ENCODE assay signal across 1 cellular context in the genomic region with DNA sequence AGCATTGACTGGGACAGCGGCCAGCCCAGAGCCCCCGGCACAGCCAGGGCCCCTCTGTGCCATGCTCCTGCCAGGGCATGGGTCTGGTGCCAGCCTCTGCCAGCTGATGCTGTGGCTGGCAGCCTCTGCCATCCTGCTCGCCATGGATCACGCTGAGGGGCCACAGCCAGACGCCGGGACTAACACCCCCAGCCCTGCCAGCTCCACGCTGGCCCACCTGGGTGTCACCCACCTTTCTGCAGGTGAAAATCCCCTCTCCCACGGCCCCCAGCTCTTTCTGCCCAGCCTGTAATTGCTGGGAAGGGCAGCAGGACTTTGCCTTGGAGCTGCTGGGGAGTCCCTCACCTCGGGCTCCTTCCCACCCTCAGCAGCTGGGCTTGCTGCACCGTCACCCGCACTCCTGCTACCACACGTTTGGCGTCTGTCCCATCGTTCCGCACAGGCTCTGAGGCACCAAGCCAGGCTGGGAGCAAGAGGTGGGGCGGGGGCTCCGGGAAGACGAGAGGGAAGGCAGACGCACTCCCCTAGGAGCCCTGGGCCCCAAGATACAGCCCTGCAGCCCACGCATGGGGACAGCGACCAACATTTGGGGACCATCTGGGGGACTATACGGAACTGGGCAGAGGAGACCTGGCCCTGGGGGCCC.
TF ChIP-seq lines count a peak whose summit lies in the region.

No MANE protein-coding gene starts in this region.

TF ChIP-seq in HepG2, 621 proteins besides CTCF, POLR2A, EP300 and RAD21:
- TF ChIP-seq JUNB (CRISPR knock-in tag; IDR thresholded peaks at IDR 0.05; ENCODE audit: borderline replicate concordance): no peak
- peak; percentile 99 for TF ChIP-seq HNRNPL (IDR thresholded peaks at IDR 0.05; ENCODE audit: low read depth, low read length)
- TF ChIP-seq, protein P1, sequence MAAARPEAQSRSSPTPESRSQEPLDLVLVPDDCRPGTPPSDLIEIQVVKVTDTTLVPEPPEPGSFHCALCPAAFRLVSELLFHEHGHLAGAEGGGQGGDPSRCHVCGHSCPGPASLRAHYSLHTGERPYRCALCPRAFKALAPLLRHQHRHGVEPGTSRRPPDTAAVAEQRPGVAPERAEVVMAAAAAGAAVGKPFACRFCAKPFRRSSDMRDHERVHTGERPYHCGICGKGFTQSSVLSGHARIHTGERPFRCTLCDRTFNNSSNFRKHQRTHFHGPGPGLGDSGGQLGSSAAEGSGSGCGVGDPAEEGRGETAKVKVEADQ (CRISPR knock-in tag; IDR thresholded peaks at IDR 0.05; ENCODE audit: borderline replicate concordance): no peak
- no peak for TF ChIP-seq YEATS2 (CRISPR knock-in tag; IDR thresholded peaks at IDR 0.05; ENCODE audit: borderline replicate concordance)
- TF ChIP-seq ZFP36L1 (CRISPR knock-in tag; IDR thresholded peaks at IDR 0.05): no peak
- peak; percentile 4 for TF ChIP-seq HNRNPLL (IDR thresholded peaks at IDR 0.05; ENCODE audit: low read depth, low read length, poor library complexity, severe bottlenecking)
- TF ChIP-seq, protein P2, sequence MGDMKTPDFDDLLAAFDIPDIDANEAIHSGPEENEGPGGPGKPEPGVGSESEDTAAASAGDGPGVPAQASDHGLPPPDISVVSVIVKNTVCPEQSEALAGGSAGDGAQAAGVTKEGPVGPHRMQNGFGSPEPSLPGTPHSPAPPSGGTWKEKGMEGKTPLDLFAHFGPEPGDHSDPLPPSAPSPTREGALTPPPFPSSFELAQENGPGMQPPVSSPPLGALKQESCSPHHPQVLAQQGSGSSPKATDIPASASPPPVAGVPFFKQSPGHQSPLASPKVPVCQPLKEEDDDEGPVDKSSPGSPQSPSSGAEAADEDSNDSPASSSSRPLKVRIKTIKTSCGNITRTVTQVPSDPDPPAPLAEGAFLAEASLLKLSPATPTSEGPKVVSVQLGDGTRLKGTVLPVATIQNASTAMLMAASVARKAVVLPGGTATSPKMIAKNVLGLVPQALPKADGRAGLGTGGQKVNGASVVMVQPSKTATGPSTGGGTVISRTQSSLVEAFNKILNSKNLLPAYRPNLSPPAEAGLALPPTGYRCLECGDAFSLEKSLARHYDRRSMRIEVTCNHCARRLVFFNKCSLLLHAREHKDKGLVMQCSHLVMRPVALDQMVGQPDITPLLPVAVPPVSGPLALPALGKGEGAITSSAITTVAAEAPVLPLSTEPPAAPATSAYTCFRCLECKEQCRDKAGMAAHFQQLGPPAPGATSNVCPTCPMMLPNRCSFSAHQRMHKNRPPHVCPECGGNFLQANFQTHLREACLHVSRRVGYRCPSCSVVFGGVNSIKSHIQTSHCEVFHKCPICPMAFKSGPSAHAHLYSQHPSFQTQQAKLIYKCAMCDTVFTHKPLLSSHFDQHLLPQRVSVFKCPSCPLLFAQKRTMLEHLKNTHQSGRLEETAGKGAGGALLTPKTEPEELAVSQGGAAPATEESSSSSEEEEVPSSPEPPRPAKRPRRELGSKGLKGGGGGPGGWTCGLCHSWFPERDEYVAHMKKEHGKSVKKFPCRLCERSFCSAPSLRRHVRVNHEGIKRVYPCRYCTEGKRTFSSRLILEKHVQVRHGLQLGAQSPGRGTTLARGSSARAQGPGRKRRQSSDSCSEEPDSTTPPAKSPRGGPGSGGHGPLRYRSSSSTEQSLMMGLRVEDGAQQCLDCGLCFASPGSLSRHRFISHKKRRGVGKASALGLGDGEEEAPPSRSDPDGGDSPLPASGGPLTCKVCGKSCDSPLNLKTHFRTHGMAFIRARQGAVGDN (CRISPR knock-in tag; IDR thresholded peaks at IDR 0.05): peak; percentile 15; the same call in 1 of the 2 replicates
- TF ChIP-seq ZNF329 (CRISPR knock-in tag; IDR thresholded peaks at IDR 0.05; ENCODE audit: low read depth): no peak
- no peak for TF ChIP-seq ATM (IDR thresholded peaks at IDR 0.05; ENCODE audit: borderline replicate concordance)
- TF ChIP-seq, protein P3, sequence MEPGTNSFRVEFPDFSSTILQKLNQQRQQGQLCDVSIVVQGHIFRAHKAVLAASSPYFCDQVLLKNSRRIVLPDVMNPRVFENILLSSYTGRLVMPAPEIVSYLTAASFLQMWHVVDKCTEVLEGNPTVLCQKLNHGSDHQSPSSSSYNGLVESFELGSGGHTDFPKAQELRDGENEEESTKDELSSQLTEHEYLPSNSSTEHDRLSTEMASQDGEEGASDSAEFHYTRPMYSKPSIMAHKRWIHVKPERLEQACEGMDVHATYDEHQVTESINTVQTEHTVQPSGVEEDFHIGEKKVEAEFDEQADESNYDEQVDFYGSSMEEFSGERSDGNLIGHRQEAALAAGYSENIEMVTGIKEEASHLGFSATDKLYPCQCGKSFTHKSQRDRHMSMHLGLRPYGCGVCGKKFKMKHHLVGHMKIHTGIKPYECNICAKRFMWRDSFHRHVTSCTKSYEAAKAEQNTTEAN (CRISPR knock-in tag; conservative IDR thresholded peaks at IDR 0.05): no peak
